ENCODE assay signal across 15 cellular contexts in the genomic region with DNA sequence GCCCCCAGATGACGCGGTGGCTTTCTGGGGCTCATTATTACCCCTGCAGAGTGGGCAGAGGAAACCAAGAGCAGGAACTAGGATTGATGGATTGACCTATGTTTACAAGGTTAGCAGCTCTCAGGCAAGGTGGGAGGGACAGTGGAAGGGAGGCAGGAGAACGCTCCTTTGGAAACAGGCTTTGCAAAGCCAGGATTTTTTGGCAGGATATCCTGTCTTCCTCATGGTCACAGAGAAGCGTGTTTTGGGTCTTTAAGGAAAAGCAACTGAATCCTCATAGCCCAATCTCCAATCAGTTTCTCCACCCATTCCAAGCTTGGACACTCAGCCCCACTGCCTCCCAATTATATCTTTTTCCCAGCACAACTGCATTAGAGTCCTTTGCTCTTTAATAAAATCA.
DNase-seq lines count a peak whose midpoint lies in the region; FAIRE-seq and TF ChIP-seq lines count a peak whose summit lies in the region.
"Had no signal": no experiment of that assay in that cellular context is flagged by ENCODE, and none has a peak within 500 bp of the region (broad histone marks: within the 10 kb centered on the region; RNA-seq: fewer than 3 reads in every experiment).

No MANE protein-coding gene starts in this region.

- peaks cover 13% of the 10 kb centered on the region; the same call in 1 of the 2 replicates for H3K23me2 ChIP-seq in H1 (ENCODE audit: low read depth, low read length)

- DNase-seq in G401 (ENCODE audit: low spot score): peak; percentile 71
- DNase-seq in MM.1S: no peak
- DNase-seq in H1 (ENCODE audit: low read depth in 1 of 2, low spot score in 2 of 2): no peak
- no peak for DNase-seq in neuronal stem cell (ENCODE audit: low spot score)
- no peak for DNase-seq in activated CD4-positive, alpha-beta T cell treated with anti-CD3 and anti-CD28 coated beads, Interleukin-2, amount 50 U/mL, for 4 hours
- no peak for DNase-seq in NCI-H2029 (lab: John Stamatoyannopoulos, UW)
- no peak for DNase-seq in SKM-1 (lab: John Stamatoyannopoulos, UW; ENCODE audit: unreplicated experiment)
- DNase-seq: GF-D8, lower lobe of right lung, SHP77, sigmoid colon had no signal

- peak overlapping the region; percentile 71 for H2BK12ac ChIP-seq in H1 (ENCODE audit: low read depth, low read length)
- H2BK12ac ChIP-seq in neuronal stem cell (ENCODE audit: low read length): peak overlapping the region; percentile 42

- no peak for TF ChIP-seq CTCF in MM.1S (IDR thresholded peaks at IDR 0.05; ENCODE audit: low read length)
- no peak for TF ChIP-seq CTCF in H1 (IDR thresholded peaks at IDR 0.05; ENCODE audit: control extremely low read depth in 1 of 3, insufficient read depth in 1 of 3, low read depth in 1 of 3, low read length in 3 of 3)

- H3K79me1 ChIP-seq in H1 (ENCODE audit: low read depth, low read length) (peaks cover 12% of the 10 kb centered on the region), neuronal stem cell (ENCODE audit: low read depth, low read length) (peaks cover 7% of the 10 kb centered on the region)

- CTCF ChIA-PET in H1 (lab: Charles Lee; ENCODE audit: partially characterized antibody): interaction anchor here (0.7 to 2.1 kb wide), 10 partner anchors 9 to 1145 kb away, joined by 3 to 13 read pairs (median 3); no protein-coding TSS in a partner anchor

- H3K4me1 ChIP-seq in MM.1S (ENCODE audit: low read length): peaks cover 50% of the 10 kb centered on the region
- peaks cover 19 to 28% (median 25%) of the 10 kb centered on the region in 4 experiments for H3K4me1 ChIP-seq in H1 (replicated peaks in 1 of 4; ENCODE audit: control insufficient read depth in 3 of 4, insufficient read depth in 4 of 4, low read length in 3 of 4)
- H3K4me1 ChIP-seq in neuronal stem cell (ENCODE audit: control insufficient read depth in 2 of 2, insufficient read depth in 1 of 2, low read depth in 1 of 2, low read length in 2 of 2): peaks cover 27 to 36% of the 10 kb centered on the region in 2 donors

- peak overlapping the region; percentile 63 for H2BK20ac ChIP-seq in H1 (ENCODE audit: low read length)

- no peak for TF ChIP-seq EP300 in H1 (IDR thresholded peaks at IDR 0.05; ENCODE audit: borderline replicate concordance in 1 of 2, low read depth in 2 of 2, low read length in 2 of 2)

- peak overlapping the region; percentile 80 for H3K4me2 ChIP-seq in MM.1S (ENCODE audit: low read depth, low read length)
- peak overlapping the region in 1 of 2 experiments; percentile 90; a peak in 2 of 4 replicates for H3K4me2 ChIP-seq in H1 (ENCODE audit: insufficient read depth in 1 of 2, low read depth in 2 of 2, low read length in 2 of 2)
- H3K4me2 ChIP-seq in neuronal stem cell (ENCODE audit: insufficient read depth, low read length, poor library complexity, severe bottlenecking): no peak overlapping the region

- H3K4ac ChIP-seq in H1 (replicated peaks; ENCODE audit: insufficient read length, low read depth, low read length) (peak overlapping the region; percentile 28), neuronal stem cell (ENCODE audit: low read length) (no peak overlapping the region)

- no peak overlapping the region for H4K5ac ChIP-seq in H1 (ENCODE audit: insufficient read length, low read depth, low read length)

- no peak overlapping the region for H2BK120ac ChIP-seq in H1 (replicated peaks; ENCODE audit: low read depth, low read length)
- no peak overlapping the region for H2BK120ac ChIP-seq in neuronal stem cell (ENCODE audit: low read depth, low read length)

- H2AFZ ChIP-seq in MM.1S (ENCODE audit: low read length) (no peak overlapping the region), H1 (ENCODE audit: low read length) (no peak overlapping the region), neuronal stem cell (ENCODE audit: low read length) (no peak overlapping the region)
- H2AFZ ChIP-seq: GM23248 had no signal

- no peak for FAIRE-seq in H1 (lab: Jason Lieb, UNC)
- FAIRE-seq: HepG2, islet of Langerhans had no signal

- H4K91ac ChIP-seq in H1 (replicated peaks; ENCODE audit: insufficient read length, low read length) (peak overlapping the region; percentile 53), neuronal stem cell (ENCODE audit: low read depth, low read length, poor library complexity) (no peak overlapping the region)

- H4K20me1 ChIP-seq in MM.1S (ENCODE audit: insufficient read depth, low read length) (no peaks in the 10 kb centered on the region), H1 (replicated peaks in 1 of 2; ENCODE audit: control insufficient read depth in 1 of 2, insufficient read depth in 2 of 2, low read length in 2 of 2) (peaks cover 3% of the 10 kb centered on the region in 2 experiments)

- H4K8ac ChIP-seq in H1 (ENCODE audit: extremely low read depth, insufficient read depth, low read length): no peak overlapping the region
- H4K8ac ChIP-seq in neuronal stem cell (ENCODE audit: low read depth, low read length): no peak overlapping the region

- no peaks in the 10 kb centered on the region for H3K9me2 ChIP-seq in MM.1S (replicated peaks; ENCODE audit: insufficient read depth, low read length)

- H3K27me3 ChIP-seq in MM.1S (replicated peaks; ENCODE audit: insufficient read depth, low read length) (no peaks in the 10 kb centered on the region), H1 (replicated peaks in 1 of 4; ENCODE audit: control insufficient read depth in 3 of 4, extremely low read depth in 1 of 4, insufficient read depth in 3 of 4, low read length in 3 of 4) (peaks cover 0 to 15% (median 7%) of the 10 kb centered on the region in 4 experiments; a peak in 5 of 7 replicates), neuronal stem cell (ENCODE audit: control insufficient read depth in 3 of 3, insufficient read depth in 3 of 3, low read depth in 1 of 3, low read length in 3 of 3) (no peaks in the 10 kb centered on the region)
- H3K27me3 ChIP-seq: brain microvascular endothelial cell had no signal

- no peaks in the 10 kb centered on the region for H3K9me3 ChIP-seq in MM.1S (replicated peaks; ENCODE audit: insufficient read depth, low read length)
- H3K9me3 ChIP-seq in H1 (ENCODE audit: insufficient read depth in 2 of 2, low read depth in 1 of 2, low read length in 1 of 2): no peaks in the 10 kb centered on the region
- H3K9me3 ChIP-seq in neuronal stem cell (replicated peaks in 1 of 2; ENCODE audit: control insufficient read depth in 2 of 2, insufficient read depth in 1 of 2, low read depth in 1 of 2, low read length in 2 of 2): peaks cover 0 to 4% of the 10 kb centered on the region in 2 donors
- H3K9me3 ChIP-seq: lower lobe of right lung, sigmoid colon had no signal

- POLR2A ChIA-PET in H1 (lab: Charles Lee; ENCODE audit: partially characterized antibody): interaction anchor here (0.5 to 1.2 kb wide), 4 partner anchors 9 to 33 kb away, joined by 3 to 5 read pairs (median 4); no protein-coding TSS in a partner anchor

- peak overlapping the region; percentile 41 for H2BK5ac ChIP-seq in H1 (ENCODE audit: low read depth, low read length)
- H2BK5ac ChIP-seq in neuronal stem cell (ENCODE audit: low read length): peak overlapping the region; percentile 19

- H3K36me3 ChIP-seq in MM.1S (replicated peaks; ENCODE audit: insufficient read depth, low read length): no peaks in the 10 kb centered on the region
- no peaks in the 10 kb centered on the region for H3K36me3 ChIP-seq in H1 (ENCODE audit: control insufficient read depth in 2 of 4, insufficient read depth in 4 of 4, low read length in 3 of 4)
- peaks cover 0 to 8% of the 10 kb centered on the region in 2 donors for H3K36me3 ChIP-seq in neuronal stem cell (replicated peaks in 1 of 2; ENCODE audit: control insufficient read depth in 2 of 2, insufficient read depth in 2 of 2, low read length in 2 of 2)
- H3K36me3 ChIP-seq: brain microvascular endothelial cell, lower lobe of right lung, sigmoid colon had no signal

- TF ChIP-seq RAD21 in H1 (IDR thresholded peaks at IDR 0.05 in 1 of 2, conservative IDR thresholded peaks at IDR 0.05 in 1 of 2; ENCODE audit: low read depth in 2 of 2, low read length in 2 of 2): no peak

- peaks cover 53% of the 10 kb centered on the region for H3F3A ChIP-seq in MM.1S (ENCODE audit: insufficient read depth, low read length)

- no peak overlapping the region for H3K56ac ChIP-seq in H1 (replicated peaks; ENCODE audit: insufficient read length, low read depth, low read length)

- H3K9ac ChIP-seq in MM.1S (ENCODE audit: low read length) (peak overlapping the region; percentile 40; the same call in 1 of the 2 replicates), H1 (replicated peaks in 1 of 4; ENCODE audit: extremely low read depth in 1 of 4, low read depth in 3 of 4, low read length in 3 of 4) (no peak overlapping the region), neuronal stem cell (ENCODE audit: low read depth, low read length, poor library complexity) (no peak overlapping the region)
- H3K9ac ChIP-seq: GM23248 had no signal

- H3K79me2 ChIP-seq in MM.1S (ENCODE audit: low read length): peaks cover 96% of the 10 kb centered on the region
- H3K79me2 ChIP-seq in H1 (ENCODE audit: control insufficient read depth in 1 of 2, insufficient read depth in 2 of 2, low read length in 2 of 2): peaks cover 3 to 56% of the 10 kb centered on the region in 2 experiments

- H3K23ac ChIP-seq in H1 (ENCODE audit: insufficient read length) (no peak overlapping the region), neuronal stem cell (ENCODE audit: low read depth, low read length, poor library complexity) (no peak overlapping the region)

- H2AK5ac ChIP-seq in H1 (ENCODE audit: low read depth, low read length) (peak overlapping the region; percentile 32; the same call in 1 of the 2 replicates), neuronal stem cell (ENCODE audit: low read depth, low read length) (peak overlapping the region; percentile 47)

- peak overlapping the region; percentile 75 for H3K18ac ChIP-seq in H1 (ENCODE audit: extremely low read depth, low read length)
- H3K18ac ChIP-seq in neuronal stem cell (ENCODE audit: low read length): peak overlapping the region; percentile 76

- H2BK15ac ChIP-seq in H1 (ENCODE audit: low read length) (peak overlapping the region; percentile 88; the same call in 1 of the 2 replicates), neuronal stem cell (ENCODE audit: low read length) (peak overlapping the region; percentile 79)

- H3K4me3 ChIP-seq in MM.1S (ENCODE audit: low read length) (peak overlapping the region; percentile 38; the same call in 1 of the 2 replicates), H1 (ENCODE audit: extremely low read depth in 1 of 4, insufficient read depth in 2 of 4, low read depth in 3 of 4, low read length in 4 of 4) (peak overlapping the region in 1 of 4 experiments; percentile 51; a peak in 1 of 8 replicates), neuronal stem cell (ENCODE audit: low read length in 2 of 2) (no peak overlapping the region)
- H3K4me3 ChIP-seq: GM23248, lower lobe of right lung, sigmoid colon had no signal

- H3K27ac ChIP-seq in MM.1S (ENCODE audit: low read length): peak overlapping the region; percentile 79
- no peak overlapping the region for H3K27ac ChIP-seq in H1 (ENCODE audit: low read depth, low read length)
- peak overlapping the region; percentile 8 for H3K27ac ChIP-seq in neuronal stem cell (replicated peaks; ENCODE audit: low read length)
- H3K27ac ChIP-seq: brain microvascular endothelial cell, GM23248, lower lobe of right lung, sigmoid colon had no signal

- 74% methylated on average over 4 of the region's 4 CpGs; no CpG with 5 or more reads in 1 of the 2 experiments for WGBS in H1 (ENCODE audit: extremely low coverage in 1 of 2, insufficient coverage in 1 of 2, insufficient read length in 1 of 2, insufficient replicate concordance in 2 of 2, low coverage in 1 of 2, low lambda C conversion rate in 2 of 2, missing lambda C conversion rate in 1 of 2), 2 experiments
- WGBS in neuronal stem cell (ENCODE audit: extremely low coverage in 2 of 2, insufficient read length in 2 of 2, insufficient replicate concordance in 1 of 2), 2 donors: no CpG with 5 or more reads among the region's 4 CpGs

- in situ Hi-C loops in G401 (cut with HindIII; ENCODE audit: low sequenced_read_pairs): no loop called here

- H3K14ac ChIP-seq in H1 (ENCODE audit: insufficient read length) (no peak overlapping the region), neuronal stem cell (ENCODE audit: low read length) (no peak overlapping the region)

- no peak for TF ChIP-seq POLR2A in H1 (IDR thresholded peaks at IDR 0.05; ENCODE audit: control extremely low read depth in 1 of 2, low read depth in 2 of 2, low read length in 2 of 2)
